Comparison of ENCODE assay signal across 14 cellular contexts in the genomic region with DNA sequence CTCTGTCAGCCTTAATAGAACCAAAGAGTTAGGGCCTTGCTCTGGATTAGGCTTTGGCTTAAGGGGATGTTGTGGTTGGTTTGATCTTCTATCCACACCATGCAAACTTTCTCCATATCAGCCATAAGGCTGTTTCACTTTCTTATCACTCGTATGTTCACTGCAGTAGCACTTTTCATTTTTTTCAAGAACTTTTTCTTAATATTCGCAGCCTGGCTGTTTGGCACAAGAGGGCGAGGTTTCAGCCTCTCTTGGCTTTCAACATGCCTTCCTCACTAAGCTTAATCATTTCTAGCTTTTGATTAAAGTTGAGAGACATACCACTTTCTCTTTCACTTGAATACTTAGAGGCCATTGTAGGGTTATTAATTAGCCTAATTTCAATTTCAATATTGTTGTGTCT.
DNase-seq lines count a peak whose midpoint lies in the region; ATAC-seq and TF ChIP-seq lines count a peak whose summit lies in the region.
"Had no signal": no experiment of that assay in that cellular context is flagged by ENCODE, and none has a peak within 500 bp of the region (broad histone marks: within the 10 kb centered on the region; RNA-seq: fewer than 3 reads in every experiment).

No MANE protein-coding gene starts in this region.

- no peaks in the 10 kb centered on the region for H3K9me3 ChIP-seq in CD4-positive, CD25-positive, alpha-beta regulatory T cell (ENCODE audit: control insufficient read depth in 2 of 2, low read length in 2 of 2)
- H3K9me3 ChIP-seq in upper lobe of right lung (no peaks in the 10 kb centered on the region), BE2C (no peaks in the 10 kb centered on the region)
- H3K9me3 ChIP-seq: thoracic aorta had no signal

- ATAC-seq in CD4-positive, CD25-positive, alpha-beta regulatory T cell (ENCODE audit: low read depth in 2 of 2): no peak
- ATAC-seq in GM18867 (IDR thresholded peaks at IDR 0.05; ENCODE audit: unreplicated experiment) (peak; percentile 62), HG02759 (IDR thresholded peaks at IDR 0.05; ENCODE audit: unreplicated experiment) (peak; percentile 74), T-cell (replicated peaks in 1 of 4) (peak in 2 of 4 experiments; percentile 44 to 59), upper lobe of right lung (no peak)

- H3K4me3 Mint-ChIP-seq in CD4-positive, CD25-positive, alpha-beta regulatory T cell: peak overlapping the region in 2 of 4 donors; percentile 39 to 51
- peak overlapping the region; percentile 41 to 56 (median 55) for H3K4me3 Mint-ChIP-seq in T-cell

- POLR2A ChIA-PET in T-cell (lab: Charles Lee): no interaction called here

- peaks cover 3% of the 10 kb centered on the region for H3K36me3 Mint-ChIP-seq in CD4-positive, CD25-positive, alpha-beta regulatory T cell
- no peaks in the 10 kb centered on the region for H3K36me3 Mint-ChIP-seq in T-cell

- H3K9me3 Mint-ChIP-seq in CD4-positive, CD25-positive, alpha-beta regulatory T cell: no peaks in the 10 kb centered on the region
- peaks cover 0 to 3% (median 0%) of the 10 kb centered on the region in 3 donors for H3K9me3 Mint-ChIP-seq in T-cell

- no peaks in the 10 kb centered on the region for H3K36me3 ChIP-seq in CD4-positive, CD25-positive, alpha-beta regulatory T cell (ENCODE audit: control insufficient read depth, insufficient read depth, low read length)
- H3K36me3 ChIP-seq in upper lobe of right lung: no peaks in the 10 kb centered on the region
- no peaks in the 10 kb centered on the region for H3K36me3 ChIP-seq in BE2C
- H3K36me3 ChIP-seq: thoracic aorta had no signal

- peak overlapping the region; percentile 18 to 54 (median 51) for H3K27ac Mint-ChIP-seq in CD4-positive, CD25-positive, alpha-beta regulatory T cell
- H3K27ac Mint-ChIP-seq in T-cell: peak overlapping the region; percentile 77 to 88
- H3K27ac Mint-ChIP-seq: progenitor cell of endocrine pancreas had no signal

- CTCF ChIA-PET in T-cell (lab: Charles Lee): no interaction called here

- intact Hi-C loops in upper lobe of right lung (cut with DNase I): no loop called here

- peaks cover 11 to 32% (median 16%) of the 10 kb centered on the region in 4 donors for H3K4me1 Mint-ChIP-seq in CD4-positive, CD25-positive, alpha-beta regulatory T cell
- peaks cover 30 to 32% (median 31%) of the 10 kb centered on the region in 3 donors for H3K4me1 Mint-ChIP-seq in T-cell

- TF ChIP-seq CTCF in GM10266 (IDR thresholded peaks at IDR 0.05; ENCODE audit: control insufficient read depth, insufficient read depth, low read depth, missing control alignments) (no peak), upper lobe of right lung (IDR thresholded peaks at IDR 0.05) (no peak), BE2C (IDR thresholded peaks at IDR 0.05; ENCODE audit: low read depth, low read length) (no peak)

- peaks cover 22% of the 10 kb centered on the region for H3K27me3 Mint-ChIP-seq in CD4-positive, CD25-positive, alpha-beta regulatory T cell
- H3K27me3 Mint-ChIP-seq in T-cell: no peaks in the 10 kb centered on the region

- peaks cover 8% of the 10 kb centered on the region for H3K4me1 ChIP-seq in CD4-positive, CD25-positive, alpha-beta regulatory T cell (ENCODE audit: control insufficient read depth, insufficient read depth, low read length, poor library complexity, severe bottlenecking)
- H3K4me1 ChIP-seq in upper lobe of right lung: no peaks in the 10 kb centered on the region
- no peaks in the 10 kb centered on the region for H3K4me1 ChIP-seq in BE2C

- peaks cover 2% of the 10 kb centered on the region for H3K27me3 ChIP-seq in CD4-positive, CD25-positive, alpha-beta regulatory T cell (ENCODE audit: control insufficient read depth, insufficient read depth, low read length)
- no peaks in the 10 kb centered on the region for H3K27me3 ChIP-seq in upper lobe of right lung
- H3K27me3 ChIP-seq in BE2C: no peaks in the 10 kb centered on the region

- DNase-seq in CD4-positive, CD25-positive, alpha-beta regulatory T cell: peak in 2 of 3 donors; percentile 18 to 63
- DNase-seq in T-cell: no peak
- no peak for DNase-seq in NCI-H774 (lab: John Stamatoyannopoulos, UW)
- no peak for DNase-seq in GM10266 (ENCODE audit: extremely low spot score)
- DNase-seq in upper lobe of right lung: no peak
- DNase-seq in BE2C: no peak
- DNase-seq: erythroblast, H7, NCI-H1417 had no signal

- H3K27ac ChIP-seq in CD4-positive, CD25-positive, alpha-beta regulatory T cell (ENCODE audit: insufficient read depth, low read length, poor library complexity, severe bottlenecking): no peak overlapping the region
- no peak overlapping the region for H3K27ac ChIP-seq in upper lobe of right lung
- H3K27ac ChIP-seq: C4-2B, thoracic aorta had no signal

- H3K4me3 ChIP-seq in CD4-positive, CD25-positive, alpha-beta regulatory T cell (ENCODE audit: low read depth, low read length): peak overlapping the region; percentile 64
- no peak overlapping the region for H3K4me3 ChIP-seq in upper lobe of right lung
- H3K4me3 ChIP-seq in BE2C (ENCODE audit: low read depth, low read length): no peak overlapping the region
- H3K4me3 ChIP-seq: thoracic aorta had no signal

Comparison
In these comparisons a context has a peak if more than half of its experiments do, and no peak if none do; other contexts are left out.
1. ATAC-seq: peak in GM18867 (single experiment) and HG02759 (single experiment); none in CD4-positive, CD25-positive, alpha-beta regulatory T cell (0 of 2) and upper lobe of right lung (single experiment).
2. DNase-seq: peak in CD4-positive, CD25-positive, alpha-beta regulatory T cell (2 of 3); none in T-cell (0 of 34), NCI-H774 (single experiment), GM10266 (single experiment), upper lobe of right lung (single experiment) and BE2C (single experiment).